In the genomic region with DNA sequence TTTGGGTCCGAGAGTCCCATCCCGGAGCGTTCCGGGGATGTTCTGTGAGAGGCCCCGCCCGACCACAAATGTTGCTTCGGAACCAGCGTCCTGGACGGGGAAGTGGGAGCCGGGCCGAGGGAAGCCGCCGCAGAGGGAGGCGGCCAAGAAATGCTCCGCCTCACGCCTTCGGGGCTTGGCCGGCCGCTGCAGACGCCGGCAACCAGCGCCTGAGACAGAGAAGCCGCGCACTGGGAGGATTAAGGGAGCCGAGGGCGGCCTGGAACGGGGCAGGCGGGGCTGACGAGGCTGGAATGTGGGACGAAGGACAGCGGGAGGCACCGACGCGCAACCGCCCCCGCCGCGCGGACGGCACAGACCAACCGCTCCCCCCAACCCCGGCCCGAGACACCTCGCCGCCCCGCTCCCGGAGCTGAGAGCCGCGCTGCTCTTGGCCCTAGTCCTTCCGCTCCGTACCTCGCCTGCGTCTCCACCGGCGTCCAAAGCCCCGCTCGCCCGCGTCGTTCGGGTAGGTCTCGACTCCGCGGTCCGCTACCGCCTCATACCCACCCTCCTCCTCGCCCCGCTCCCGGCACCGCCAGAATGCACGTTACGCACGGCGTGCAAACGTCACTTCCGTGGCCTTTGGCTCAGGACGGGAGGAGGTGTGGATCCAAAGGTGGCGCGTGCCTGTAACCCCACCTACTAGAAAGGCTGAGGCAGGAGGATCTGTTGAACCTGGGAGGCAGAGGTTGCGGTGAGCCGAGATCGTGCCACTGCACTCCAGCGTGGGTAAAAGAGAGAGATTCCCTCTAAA, we compare ENCODE assay signal across 7 cellular contexts.
DNase-seq lines count a peak whose midpoint lies in the region; ATAC-seq and TF ChIP-seq lines count a peak whose summit lies in the region.

No MANE protein-coding gene starts in this region.

- no peak for TF ChIP-seq CTCF in retinal pigment epithelial cell (conservative IDR thresholded peaks at IDR 0.05; ENCODE audit: low read depth, low read length)

- ATAC-seq in GM18505 (IDR thresholded peaks at IDR 0.05; ENCODE audit: unreplicated experiment) (peak; percentile 96), HG02943 (IDR thresholded peaks at IDR 0.05; ENCODE audit: low read depth, unreplicated experiment) (peak; percentile 98)

- TF ChIP-seq POLR2A in GM18505 (IDR thresholded peaks at IDR 0.05; ENCODE audit: borderline replicate concordance, extremely low read depth, insufficient read depth, insufficient read length), result peak; percentile 93

- H3K4me3 ChIP-seq in retinal pigment epithelial cell (ENCODE audit: low read length), result peak overlapping the region; percentile 91

- DNase-seq in NCI-H187 (lab: John Stamatoyannopoulos, UW) (peak; percentile 73 to 79), T-helper 9 cell (peak; percentile 78), astrocyte of the hippocampus (ENCODE audit: low read depth, low spot score) (peak; percentile 95), hypothalamus (lab: John Stamatoyannopoulos, UW) (peak; percentile 41 to 95 (median 82)), retinal pigment epithelial cell (ENCODE audit: low read depth) (peak; percentile 74)

Comparison
In these comparisons a context has a peak if more than half of its experiments do, and no peak if none do; other contexts are left out.
1. Peak in every context shown above with its lines: DNase-seq, ATAC-seq and H3K4me3 ChIP-seq.